In genomic region chr10:6405713-6406112, GRCh38 we compare ENCODE assay signal across 2 cellular contexts.
TF ChIP-seq lines count a peak whose summit lies in the region.

No MANE protein-coding gene starts in this region.

TF ChIP-seq in A549, 52 proteins besides CTCF, POLR2A, EP300 and RAD21 (continued from another document):
- TF ChIP-seq ATOH8 (CRISPR knock-in tag; IDR thresholded peaks at IDR 0.05; ENCODE audit: low read depth) (no peak), ELK1 (IDR thresholded peaks at IDR 0.05; ENCODE audit: low read depth, low read length) (no peak), EHMT2 (IDR thresholded peaks at IDR 0.05; ENCODE audit: low read depth) (no peak), MAFK (IDR thresholded peaks at IDR 0.05; ENCODE audit: partially characterized antibody) (no peak), HOXB13 (CRISPR knock-in tag; IDR thresholded peaks at IDR 0.05; ENCODE audit: low read depth) (no peak), ESRRA (IDR thresholded peaks at IDR 0.05; ENCODE audit: borderline replicate concordance, low read length) (no peak), PBX3 (IDR thresholded peaks at IDR 0.05) (no peak)

TF ChIP-seq in IMR-90, 13 proteins besides CTCF, POLR2A, EP300 and RAD21 (continued from another document):
- TF ChIP-seq USF2 (IDR thresholded peaks at IDR 0.05; ENCODE audit: low read depth, low read length) (no peak), MXI1 (IDR thresholded peaks at IDR 0.05; ENCODE audit: borderline replicate concordance, low read depth, low read length) (no peak), CHD1 (IDR thresholded peaks at IDR 0.05; ENCODE audit: low read depth, low read length) (no peak), RFX5 (IDR thresholded peaks at IDR 0.05; ENCODE audit: low read depth, low read length) (no peak), RCOR1 (IDR thresholded peaks at IDR 0.05; ENCODE audit: insufficient replicate concordance, low read length) (no peak), FOS (IDR thresholded peaks at IDR 0.05; ENCODE audit: low read depth, low read length) (no peak), MAFK (IDR thresholded peaks at IDR 0.05; ENCODE audit: low read depth, low read length) (no peak), NFE2L2 (IDR thresholded peaks at IDR 0.05; ENCODE audit: low read depth, low read length) (no peak), CEBPB (IDR thresholded peaks at IDR 0.05; ENCODE audit: low read depth, low read length) (no peak), MAZ (IDR thresholded peaks at IDR 0.05; ENCODE audit: borderline replicate concordance, low read depth, low read length) (no peak), SMC3 (IDR thresholded peaks at IDR 0.05; ENCODE audit: low read depth, low read length) (no peak)
